In the genomic region with DNA sequence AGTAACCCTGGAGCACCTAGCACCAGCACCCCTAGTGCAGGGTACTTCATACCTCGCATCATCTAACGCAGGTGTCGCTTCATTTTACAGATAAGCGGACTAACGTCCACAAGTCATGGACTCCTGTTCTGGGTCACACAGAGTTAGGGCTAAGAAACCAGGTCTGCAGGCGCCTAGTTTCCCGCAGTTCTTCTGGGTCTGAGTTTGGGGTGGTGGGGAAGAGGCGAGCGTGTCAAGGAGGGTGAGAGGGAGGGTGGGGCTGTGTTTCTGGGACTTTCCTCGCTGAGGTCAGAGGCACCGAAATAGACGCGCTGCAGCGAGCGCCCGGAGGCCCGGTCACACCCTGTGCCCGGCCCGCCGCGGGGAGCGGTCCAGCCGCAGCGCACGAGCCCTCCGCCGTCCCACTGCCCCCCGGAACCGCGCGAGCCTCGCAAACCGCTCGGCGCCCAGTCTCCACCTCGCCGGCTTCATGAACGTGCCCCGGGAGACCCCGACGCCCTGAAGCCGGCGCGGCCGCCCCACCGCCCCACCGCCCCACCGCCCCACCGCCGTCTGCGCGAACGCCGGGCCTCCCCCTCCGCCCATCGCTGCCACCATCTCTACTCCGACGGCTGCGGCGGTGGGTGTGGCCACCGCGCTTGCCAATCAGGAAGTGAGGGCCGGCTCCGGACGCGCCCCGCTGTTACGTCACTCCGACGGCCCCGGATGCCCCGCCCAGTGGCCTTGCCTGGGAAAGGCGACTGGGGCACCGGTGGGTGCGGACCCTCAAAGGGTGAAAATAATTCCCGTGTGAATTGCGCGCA, we compare ENCODE assay signal across 8 cellular contexts. TPM values are rescaled to one million over a fixed set of nuclear protein-coding genes. Genes with fewer than 3 reads are reported as not detected.
A peak's percentile ranks its signal among the peaks of the same experiment; 100 is the strongest.
DNase-seq lines count a peak whose midpoint lies in the region; ATAC-seq, FAIRE-seq and TF ChIP-seq lines count a peak whose summit lies in the region.

No MANE protein-coding gene starts in this region.

- intact Hi-C loops in CD4-positive, alpha-beta T cell (cut with DNase I, micrococcal nuclease) = loop anchor here (1.0 to 10.0 kb wide), 5 partner anchors 50 to 362 kb away; no protein-coding TSS in a partner anchor
- intact Hi-C loops in endothelial cell of umbilical vein (cut with micrococcal nuclease) = loop anchor here (5.0 kb wide), 1 partner anchor 357 kb away; no protein-coding TSS in a partner anchor

- H3K4me3 ChIP-seq in endothelial cell of umbilical vein (replicated peaks in 1 of 3; ENCODE audit: insufficient read depth in 1 of 3, low read depth in 1 of 3, low read length in 3 of 3) = peak overlapping the region; percentile 36 to 61 (median 47)

- H3K9me3 ChIP-seq in CD4-positive, alpha-beta T cell (ENCODE audit: control insufficient read depth, low read length) = no peaks in the 10 kb centered on the region
- no peaks in the 10 kb centered on the region for H3K9me3 ChIP-seq in endothelial cell of umbilical vein (replicated peaks; ENCODE audit: control insufficient read depth, insufficient read depth, low read length)

- peaks cover 5% of the 10 kb centered on the region for H3K36me3 Mint-ChIP-seq in CD4-positive, alpha-beta T cell (ENCODE audit: low read depth)

- peak overlapping the region; percentile 93 for H3K4me3 Mint-ChIP-seq in CD4-positive, alpha-beta T cell

- H3K27ac ChIP-seq in CD4-positive, alpha-beta T cell (ENCODE audit: low read depth, low read length) = peak overlapping the region; percentile 87
- peak overlapping the region; percentile 22 for H3K27ac ChIP-seq in endothelial cell of umbilical vein (ENCODE audit: insufficient read depth, low read depth, low read length)

- H3K36me3 ChIP-seq in endothelial cell of umbilical vein (ENCODE audit: control insufficient read depth in 2 of 2, extremely low read depth in 1 of 2, insufficient read depth in 2 of 2, low read length in 2 of 2) = no peaks in the 10 kb centered on the region

- peak overlapping the region; percentile 87 for H2AFZ ChIP-seq in endothelial cell of umbilical vein (ENCODE audit: low read depth, low read length)

- H3K9me3 Mint-ChIP-seq in CD4-positive, alpha-beta T cell = no peaks in the 10 kb centered on the region

- H3K79me2 ChIP-seq in endothelial cell of umbilical vein (ENCODE audit: control insufficient read depth, insufficient read depth, low read length) = no peaks in the 10 kb centered on the region

- no TSS peak for BruUV-seq in endothelial cell of umbilical vein (replicated peaks; lab: Mats Ljungman, UMichigan)

- H3K4me2 ChIP-seq in endothelial cell of umbilical vein (ENCODE audit: insufficient read depth, low read length) = peak overlapping the region; percentile 92

- H3K9me1 ChIP-seq in endothelial cell of umbilical vein (replicated peaks; ENCODE audit: control insufficient read depth, extremely low read depth, insufficient read depth, low read length) = no peaks in the 10 kb centered on the region

- CTCF ChIA-PET in CD4-positive, alpha-beta T cell (lab: Charles Lee) = interaction anchor here (1.0 to 3.8 kb wide), 6 partner anchors 10 to 51 kb away, joined by 3 to 55 read pairs (median 8); no protein-coding TSS in a partner anchor
- CTCF ChIA-PET in endothelial cell of umbilical vein (lab: Charles Lee) = interaction anchor here (1.5 to 8.6 kb wide), 4 partner anchors 10 to 103 kb away, joined by 4 to 306 read pairs (median 10); a partner anchor contains a TSS

- H3K27me3 Mint-ChIP-seq in CD4-positive, alpha-beta T cell = no peaks in the 10 kb centered on the region

- FAIRE-seq in endothelial cell of umbilical vein (lab: Jason Lieb, UNC) = peak; percentile 86

- peaks cover 55% of the 10 kb centered on the region for H3K4me1 Mint-ChIP-seq in CD4-positive, alpha-beta T cell (ENCODE audit: low read depth)

- peak overlapping the region; percentile 29 for H3K9ac ChIP-seq in endothelial cell of umbilical vein (replicated peaks; ENCODE audit: extremely low read depth, insufficient read depth, low read length)

- dilution Hi-C loops in endothelial cell of umbilical vein (cut with MboI; ENCODE audit: extremely low pct_ligation_motif_present, low sequenced_read_pairs) = no loop called here

- H3K27me3 ChIP-seq in CD4-positive, alpha-beta T cell (ENCODE audit: control insufficient read depth, insufficient read depth, low read length) = no peaks in the 10 kb centered on the region
- H3K27me3 ChIP-seq in endothelial cell of umbilical vein (ENCODE audit: control insufficient read depth in 2 of 2, insufficient read depth in 2 of 2, low read length in 2 of 2) = no peaks in the 10 kb centered on the region

- TF ChIP-seq POLR2A in endothelial cell of umbilical vein (IDR thresholded peaks at IDR 0.05; ENCODE audit: low read depth, low read length) = peak; percentile 60

- ATAC-seq in CD4-positive, alpha-beta T cell (ENCODE audit: poor library complexity) = peak; percentile 56
- peak; percentile 57 for ATAC-seq in GM19395 (IDR thresholded peaks at IDR 0.05; ENCODE audit: unreplicated experiment)
- ATAC-seq in HG03521 (IDR thresholded peaks at IDR 0.05; ENCODE audit: unreplicated experiment) = peak; percentile 77

- peak overlapping the region; percentile 88 for H3K27ac Mint-ChIP-seq in CD4-positive, alpha-beta T cell

- H3K4me1 ChIP-seq in endothelial cell of umbilical vein (ENCODE audit: control insufficient read depth, extremely low read depth, insufficient read depth, low read length) = peaks cover 14% of the 10 kb centered on the region

- DNase-seq in CD4-positive, alpha-beta T cell = peak; percentile 65 to 84 (median 79)
- DNase-seq in NOMO-1 (lab: John Stamatoyannopoulos, UW; ENCODE audit: unreplicated experiment in 2 of 2) = peak; percentile 83 to 84
- peak; percentile 94 for DNase-seq in activated CD8-positive, alpha-beta memory T cell treated with anti-CD3 and anti-CD28 coated beads, Interleukin-2, amount 50 U/mL, for 48 hours
- DNase-seq in endothelial cell of umbilical vein (ENCODE audit: low read depth, low spot score) = peak; percentile 73
- peak; percentile 77 for DNase-seq in midbrain (lab: John Stamatoyannopoulos, UW)
- peak; percentile 83 to 85 for DNase-seq in stimulated activated CD8-positive, alpha-beta memory T cell treated with anti-CD3 and anti-CD28 coated beads, Interleukin-15, amount 100 ng/mL, for 48 hours (ENCODE audit: low read depth in 2 of 2)

- no peaks in the 10 kb centered on the region for H4K20me1 ChIP-seq in endothelial cell of umbilical vein (replicated peaks; ENCODE audit: control insufficient read depth, extremely low read depth, insufficient read depth, low read length)

- POLR2A ChIA-PET in CD4-positive, alpha-beta T cell (lab: Charles Lee) = interaction anchor here (1.0 to 4.8 kb wide), 5 partner anchors 13 to 66 kb away, joined by 3 to 98 read pairs (median 6); a partner anchor contains a TSS
- POLR2A ChIA-PET in endothelial cell of umbilical vein (lab: Charles Lee) = no interaction called here

- TF ChIP-seq CTCF in CD4-positive, alpha-beta T cell (IDR thresholded peaks at IDR 0.05) = no peak
- TF ChIP-seq CTCF in endothelial cell of umbilical vein (IDR thresholded peaks at IDR 0.05; ENCODE audit: extremely low read depth in 1 of 2, insufficient read depth in 1 of 2, low read depth in 1 of 2, low read length in 2 of 2) = no peak

TF ChIP-seq in endothelial cell of umbilical vein, 7 proteins besides CTCF, POLR2A, EP300 and RAD21:
- TF ChIP-seq GATA2 (IDR thresholded peaks at IDR 0.05; ENCODE audit: insufficient read depth, insufficient read length, low read depth, low read length) (no peak), JUN (IDR thresholded peaks at IDR 0.05; ENCODE audit: borderline replicate concordance, insufficient read depth, insufficient read length, low read depth) (no peak), POLR2AphosphoS5 (IDR thresholded peaks at IDR 0.05; ENCODE audit: insufficient read depth, low read depth, low read length) (peak; percentile 72), EZH2 (IDR thresholded peaks at IDR 0.05; ENCODE audit: borderline replicate concordance, low read depth, low read length, severe bottlenecking) (no peak), FOS (IDR thresholded peaks at IDR 0.05; ENCODE audit: borderline replicate concordance, insufficient read depth, low read length) (no peak)
- TF ChIP-seq, protein P1, sequence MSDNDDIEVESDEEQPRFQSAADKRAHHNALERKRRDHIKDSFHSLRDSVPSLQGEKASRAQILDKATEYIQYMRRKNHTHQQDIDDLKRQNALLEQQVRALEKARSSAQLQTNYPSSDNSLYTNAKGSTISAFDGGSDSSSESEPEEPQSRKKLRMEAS (IDR thresholded peaks at IDR 0.05; ENCODE audit: insufficient read depth, insufficient read length) = no peak
TF ChIP-seq in endothelial cell of umbilical vein: peak in this region for 1.

RNA-seq across cellular contexts. Expression of a gene that starts 12.3 kb away (rescaled TPM):
- total RNA-seq in CD4-positive, alpha-beta T cell = 10 to 100 TPM; 33.6 to 36.2 TPM
- 20.0 and 28.4 TPM in 2 replicates for total RNA-seq in endothelial cell of umbilical vein
- 47.9 and 58.0 TPM in 2 replicates for polyA plus RNA-seq in endothelial cell of umbilical vein
- 26.7 and 34.0 TPM in 2 replicates for polyA plus RNA-seq in endothelial cell of umbilical vein (2011; cell fraction: cytosol; rRNA removed)
- 8.5 and 9.4 TPM in 2 replicates for polyA plus RNA-seq in endothelial cell of umbilical vein (2011; cell fraction: nucleus; rRNA removed)
- polyA plus RNA-seq in endothelial cell of umbilical vein (2012) = 44.2 and 57.6 TPM in 2 replicates
- 8.6 and 10.2 TPM in 2 replicates for polyA minus RNA-seq in endothelial cell of umbilical vein
- 24.3 TPM for polyA minus RNA-seq in endothelial cell of umbilical vein (2011; cell fraction: cytosol; rRNA and poly(A)+ RNA removed)
- 1.9 and 2.3 TPM in 2 replicates for polyA minus RNA-seq in endothelial cell of umbilical vein (2011; cell fraction: nucleus; rRNA and poly(A)+ RNA removed)

RNA-seq across cellular contexts. Expression of a gene that starts 24.7 kb away (rescaled TPM):
- 1 to 10 TPM; 3.0 to 3.2 TPM for total RNA-seq in CD4-positive, alpha-beta T cell
- total RNA-seq in endothelial cell of umbilical vein = not detected in 2 replicates
- polyA plus RNA-seq in endothelial cell of umbilical vein = 0.16 and 0.18 TPM in 2 replicates
- 0.07 and 0.08 TPM in 2 replicates for polyA plus RNA-seq in endothelial cell of umbilical vein (2011; cell fraction: cytosol; rRNA removed)
- polyA plus RNA-seq in endothelial cell of umbilical vein (2011; cell fraction: nucleus; rRNA removed) = 0.20 and 0.55 TPM in 2 replicates
- not detected in 2 replicates for polyA plus RNA-seq in endothelial cell of umbilical vein (2012)
- 0.13 TPM in 1 of 2 replicates, not detected in the other for polyA minus RNA-seq in endothelial cell of umbilical vein
- not detected for polyA minus RNA-seq in endothelial cell of umbilical vein (2011; cell fraction: cytosol; rRNA and poly(A)+ RNA removed)
- not detected in 2 replicates for polyA minus RNA-seq in endothelial cell of umbilical vein (2011; cell fraction: nucleus; rRNA and poly(A)+ RNA removed)

RNA-seq across cellular contexts. Expression of a gene that starts 55.8 kb away (rescaled TPM):
- total RNA-seq in CD4-positive, alpha-beta T cell = 10 to 100 TPM; 20.8 to 22.9 TPM
- 32.1 and 33.0 TPM in 2 replicates for total RNA-seq in endothelial cell of umbilical vein
- 7.0 and 7.8 TPM in 2 replicates for polyA plus RNA-seq in endothelial cell of umbilical vein
- polyA plus RNA-seq in endothelial cell of umbilical vein (2011; cell fraction: cytosol; rRNA removed) = 5.9 and 7.2 TPM in 2 replicates
- 17.1 and 18.6 TPM in 2 replicates for polyA plus RNA-seq in endothelial cell of umbilical vein (2011; cell fraction: nucleus; rRNA removed)
- polyA plus RNA-seq in endothelial cell of umbilical vein (2012) = 10.8 and 13.3 TPM in 2 replicates
- polyA minus RNA-seq in endothelial cell of umbilical vein = 10.8 and 13.8 TPM in 2 replicates
- 4.2 TPM for polyA minus RNA-seq in endothelial cell of umbilical vein (2011; cell fraction: cytosol; rRNA and poly(A)+ RNA removed)
- polyA minus RNA-seq in endothelial cell of umbilical vein (2011; cell fraction: nucleus; rRNA and poly(A)+ RNA removed) = 7.6 and 14.5 TPM in 2 replicates

Comparison
In these comparisons a context has a peak if more than half of its experiments do, and no peak if none do; other contexts are left out.
1. Peak in every context shown above with its lines: DNase-seq, ATAC-seq, H3K4me3 ChIP-seq and H3K27ac ChIP-seq.